In the genomic region with DNA sequence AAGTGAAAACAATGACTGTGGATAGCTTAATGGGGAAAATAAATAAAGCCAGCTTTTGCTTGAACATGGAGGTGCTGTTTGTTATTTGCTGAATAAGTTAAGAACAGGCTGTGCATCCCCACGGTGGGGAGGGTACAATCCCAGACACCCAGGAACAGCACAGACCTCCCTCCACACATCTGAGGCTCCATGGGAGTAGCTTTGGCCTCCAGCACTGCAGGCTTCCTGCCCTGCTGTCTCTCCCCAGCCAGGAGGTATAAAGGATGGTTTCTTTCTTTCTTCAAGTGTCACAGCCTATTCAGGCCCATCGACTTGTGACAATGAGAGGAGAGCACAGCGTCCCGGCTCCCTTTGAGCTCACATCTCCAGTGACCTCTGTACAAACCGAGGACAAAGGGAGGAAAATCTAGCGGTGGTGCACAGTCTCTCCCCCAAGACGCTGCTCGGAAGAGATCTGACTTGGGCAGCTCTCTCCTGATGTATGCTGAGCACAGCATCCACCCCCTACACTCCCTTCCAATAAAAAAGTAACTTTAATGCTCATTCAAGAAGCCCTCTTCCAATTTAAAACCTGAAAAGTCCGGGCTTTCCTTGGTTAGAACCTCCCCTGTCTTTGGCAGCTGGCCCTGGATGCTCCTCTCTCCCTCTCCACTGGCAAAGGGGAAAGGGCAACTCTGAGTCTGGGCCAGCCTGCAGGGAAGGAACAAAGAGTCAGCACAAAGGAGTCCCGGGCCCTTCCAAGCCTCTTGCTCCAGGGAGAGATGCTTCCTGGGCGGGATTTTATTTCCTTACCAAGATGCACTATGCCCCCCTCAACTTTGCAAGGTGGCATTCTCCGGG, we compare ENCODE assay signal across 12 cellular contexts. TPM values are rescaled to one million over a fixed set of nuclear protein-coding genes. Genes with fewer than 3 reads are reported as not detected.
A peak's percentile ranks its signal among the peaks of the same experiment; 100 is the strongest.
DNase-seq lines count a peak whose midpoint lies in the region; TF ChIP-seq lines count a peak whose summit lies in the region.
"Had no signal": no experiment of that assay in that cellular context is flagged by ENCODE, and none has a peak within 500 bp of the region (broad histone marks: within the 10 kb centered on the region; RNA-seq: fewer than 3 reads in every experiment).

No MANE protein-coding gene starts in this region.

- H3K36me3 ChIP-seq in MM.1S (replicated peaks; ENCODE audit: insufficient read depth, low read length) (no peaks in the 10 kb centered on the region), muscle layer of colon (ENCODE audit: insufficient read depth, low read length) (no peaks in the 10 kb centered on the region), thyroid gland (no peaks in the 10 kb centered on the region)

- H3K4me3 ChIP-seq in MM.1S (ENCODE audit: low read length): peak overlapping the region; percentile 14; the same call in 1 of the 2 replicates
- H3K4me3 ChIP-seq in muscle layer of colon (ENCODE audit: low read depth in 1 of 2, low read length in 2 of 2): peak overlapping the region in 1 of 2 donors; percentile 17
- H3K4me3 ChIP-seq in thyroid gland (replicated peaks in 1 of 3): no peak overlapping the region

- H2AFZ ChIP-seq in MM.1S (ENCODE audit: low read length): no peak overlapping the region

- H3K9me2 ChIP-seq in MM.1S (replicated peaks; ENCODE audit: insufficient read depth, low read length): no peaks in the 10 kb centered on the region

- no peaks in the 10 kb centered on the region for H3K9me3 Mint-ChIP-seq in T-helper 2 cell treated with Interferon-gamma antibody and Interleukin-4, amounts not matched to agents 5 μg/mL and 100 μg/mL, for 36 hours

- H3K79me2 ChIP-seq in MM.1S (ENCODE audit: low read length): peaks cover 82% of the 10 kb centered on the region

- H3K9me3 ChIP-seq in MM.1S (replicated peaks; ENCODE audit: insufficient read depth, low read length) (no peaks in the 10 kb centered on the region), muscle layer of colon (ENCODE audit: low read length) (no peaks in the 10 kb centered on the region), thyroid gland (no peaks in the 10 kb centered on the region)
- H3K9me3 ChIP-seq: Caco-2 had no signal

- peaks cover 3% of the 10 kb centered on the region for H3K27me3 Mint-ChIP-seq in T-helper 2 cell treated with Interferon-gamma antibody and Interleukin-4, amounts not matched to agents 5 μg/mL and 100 μg/mL, for 36 hours (ENCODE audit: low read depth)

- no peaks in the 10 kb centered on the region for H3K27me3 ChIP-seq in MM.1S (replicated peaks; ENCODE audit: insufficient read depth, low read length)
- no peaks in the 10 kb centered on the region for H3K27me3 ChIP-seq in muscle layer of colon (ENCODE audit: control insufficient read depth in 1 of 2, insufficient read depth in 2 of 2, low read length in 2 of 2)
- no peaks in the 10 kb centered on the region for H3K27me3 ChIP-seq in thyroid gland

- H3K9ac ChIP-seq in MM.1S (ENCODE audit: low read length) (peak overlapping the region; percentile 28; the same call in 1 of the 2 replicates), muscle layer of colon (ENCODE audit: low read length) (peak overlapping the region; percentile 2)

- peaks cover 6% of the 10 kb centered on the region for H3K4me1 Mint-ChIP-seq in T-helper 2 cell treated with Interferon-gamma antibody and Interleukin-4, amounts not matched to agents 5 μg/mL and 100 μg/mL, for 36 hours (ENCODE audit: low read depth)

- no peak for TF ChIP-seq CTCF in MM.1S (IDR thresholded peaks at IDR 0.05; ENCODE audit: low read length)
- TF ChIP-seq CTCF in thyroid gland (IDR thresholded peaks at IDR 0.05): no peak

- no peak overlapping the region for H3K4me3 Mint-ChIP-seq in T-helper 2 cell treated with Interferon-gamma antibody and Interleukin-4, amounts not matched to agents 5 μg/mL and 100 μg/mL, for 36 hours

- no peaks in the 10 kb centered on the region for H4K20me1 ChIP-seq in MM.1S (ENCODE audit: insufficient read depth, low read length)

- H3K27ac Mint-ChIP-seq in T-helper 2 cell treated with Interferon-gamma antibody and Interleukin-4, amounts not matched to agents 5 μg/mL and 100 μg/mL, for 36 hours: no peak overlapping the region

- WGBS in thyroid gland, 2 donors: 45 to 46% methylated on average over 11 to 12 of the region's 12 CpGs

- H3K4me2 ChIP-seq in MM.1S (ENCODE audit: low read depth, low read length): peak overlapping the region; percentile 59

- peaks cover 91% of the 10 kb centered on the region for H3F3A ChIP-seq in MM.1S (ENCODE audit: insufficient read depth, low read length)

- TF ChIP-seq POLR2A in thyroid gland (IDR thresholded peaks at IDR 0.05): no peak

- DNase-seq in MM.1S: no peak
- DNase-seq in cerebellar cortex (ENCODE audit: low spot score): peak; percentile 14
- DNase-seq in thyroid gland: peak; percentile 33 to 34
- no peak for DNase-seq in NCI-H526 (lab: John Stamatoyannopoulos, UW)
- no peak for DNase-seq in T-helper 2 cell treated with Interferon-gamma antibody and Interleukin-4, amounts not matched to agents 5 μg/mL and 100 μg/mL, for 36 hours (ENCODE audit: low spot score)
- DNase-seq in HT-29 (ENCODE audit: low spot score): no peak
- DNase-seq: Caco-2; effector memory CD4-positive, alpha-beta T cell; left colon; NCI-H524 treated with DMSO at 0.1 percent for 48 hours; SHP77 had no signal

- H3K36me3 Mint-ChIP-seq in T-helper 2 cell treated with Interferon-gamma antibody and Interleukin-4, amounts not matched to agents 5 μg/mL and 100 μg/mL, for 36 hours (ENCODE audit: low read depth): no peaks in the 10 kb centered on the region

- H3K27ac ChIP-seq in MM.1S (ENCODE audit: low read length) (peak overlapping the region; percentile 97), muscle layer of colon (ENCODE audit: low read depth, low read length) (peak overlapping the region; percentile 81), thyroid gland (peak overlapping the region in 1 of 3 donors; percentile 21)

- peaks cover 95% of the 10 kb centered on the region for H3K4me1 ChIP-seq in MM.1S (ENCODE audit: low read length)
- peaks cover 80% of the 10 kb centered on the region for H3K4me1 ChIP-seq in muscle layer of colon (ENCODE audit: insufficient read depth, low read length)
- H3K4me1 ChIP-seq in thyroid gland: peaks cover 16 to 22% of the 10 kb centered on the region in 2 donors
- H3K4me1 ChIP-seq: Caco-2 had no signal

- intact Hi-C loops in thyroid gland (cut with DNase I): no loop called here

RNA-seq across cellular contexts. Expression of a gene that starts 18.1 kb away (rescaled TPM):
- total RNA-seq in thyroid gland: 100 to 1,000 TPM in 1 of 4 donors, 10 to 100 TPM in 3; 43.2 to 104 (median 81.5) TPM
- not detected in 2 replicates for total RNA-seq in HT-29 (2014; rRNA removed; shearing (Covaris generic))

Comparison
In these comparisons a context has a peak if more than half of its experiments do, and no peak if none do; other contexts are left out.
1. DNase-seq: peak in cerebellar cortex (single experiment) and thyroid gland (2 of 2); none in MM.1S (single experiment), NCI-H526 (0 of 2), T-helper 2 cell treated with Interferon-gamma antibody and Interleukin-4, amounts not matched to agents 5 μg/mL and 100 μg/mL, for 36 hours (single experiment) and HT-29 (single experiment).
2. RNA of a gene that starts 18.1 kb away (total RNA-seq): 43.2 to 104 TPM in thyroid gland; not detected in HT-29; every median in the first group is over 10 times any median in the second.